10 cellular contexts compared by ENCODE assay signal in the genomic region with DNA sequence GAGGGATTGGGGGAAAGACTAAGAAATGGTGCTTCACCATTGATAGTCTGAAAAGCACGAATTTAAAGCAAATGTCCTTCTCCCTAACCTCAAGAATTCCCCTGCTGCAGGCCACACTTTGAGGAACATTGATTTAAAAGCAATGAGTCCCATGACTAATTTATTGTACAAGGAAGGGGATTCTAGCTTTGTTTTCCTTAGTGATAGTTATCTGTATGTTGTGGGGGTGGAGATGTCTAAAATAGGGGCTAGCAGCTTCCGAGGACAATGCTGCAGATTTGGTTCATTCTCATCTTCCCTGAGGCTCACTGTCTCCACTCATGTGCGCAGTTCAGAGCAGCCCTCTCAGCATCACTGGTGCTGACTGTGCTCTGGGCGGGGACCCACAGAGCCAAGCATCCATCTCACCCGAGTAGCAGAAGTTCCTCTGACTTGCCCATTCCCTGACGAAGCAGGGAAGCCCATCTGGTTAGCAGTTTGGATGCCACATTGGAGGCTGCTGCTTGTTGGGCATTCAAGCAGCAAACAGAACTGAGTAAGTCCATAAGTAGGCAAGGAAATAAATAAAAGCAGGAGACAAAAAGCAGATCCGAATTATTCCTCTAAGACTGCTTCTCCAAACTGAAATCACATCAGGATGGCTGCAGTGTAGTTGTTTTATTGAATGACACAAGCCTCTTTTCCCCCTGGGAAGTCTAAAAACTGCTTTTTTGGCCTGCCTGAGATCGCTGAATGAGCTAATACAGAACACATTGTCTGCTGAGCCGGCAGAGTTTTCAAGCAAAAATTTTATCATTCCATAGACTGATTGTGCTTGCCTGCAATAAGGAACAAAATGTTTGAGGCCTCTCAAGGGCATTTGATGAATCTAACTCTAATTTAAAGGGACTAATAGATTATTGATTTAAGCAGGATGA.
DNase-seq lines count a peak whose midpoint lies in the region; TF ChIP-seq lines count a peak whose summit lies in the region.
"Had no signal": no experiment of that assay in that cellular context is flagged by ENCODE, and none has a peak within 500 bp of the region (broad histone marks: within the 10 kb centered on the region; RNA-seq: fewer than 3 reads in every experiment).

No MANE protein-coding gene starts in this region.

- CTCF ChIA-PET in HEK293T (lab: Yijun Ruan, JAX): interaction anchor here (0.6 to 0.8 kb wide), 2 partner anchors 13 to 86 kb away, joined by 3 to 4 read pairs; no protein-coding TSS in a partner anchor

- peak overlapping the region; percentile 12 for H3K27ac ChIP-seq in caudate nucleus (ENCODE audit: low read depth, low read length)

- DNase-seq in HEK293T (ENCODE audit: extremely low spot score): peak; percentile 33
- DNase-seq in caudate nucleus (lab: John Stamatoyannopoulos, UW): peak in 28 of 61 donors; percentile 3 to 59 (median 34)
- peak; percentile 56 for DNase-seq in kidney tubule cell (ENCODE audit: low spot score)
- DNase-seq in superior temporal gyrus (ENCODE audit: extremely low spot score): peak; percentile 68
- no peak for DNase-seq in SHP77 treated with DMSO at 0.1 percent for 48 hours (lab: John Stamatoyannopoulos, UW)
- no peak for DNase-seq in stimulated activated naive CD4-positive, alpha-beta T cell treated with Interleukin-2 at 50 U/mL for 16 hours (lab: John Stamatoyannopoulos, UW)
- no peak for DNase-seq in GF-D8 (lab: John Stamatoyannopoulos, UW)
- DNase-seq in activated T-cell treated with anti-CD3 and anti-CD28 coated beads, Interleukin-2, amount 50 U/mL, for 1 hour: no peak
- DNase-seq: activated effector memory CD4-positive, alpha-beta T cell treated with anti-CD3 and anti-CD28 coated beads, Interleukin-2, amount 50 U/mL, for 16 hours; SW 1271 had no signal

- POLR2A ChIA-PET in HEK293T (lab: Yijun Ruan, JAX): interaction anchor here (1.0 kb wide), 1 partner anchor 28 kb away, joined by 4 read pairs; a partner anchor contains a TSS

TF ChIP-seq in HEK293T, 16 proteins besides CTCF, POLR2A, EP300 and RAD21:
- TF ChIP-seq CTBP1 (IDR thresholded peaks at IDR 0.05; ENCODE audit: borderline replicate concordance): no peak
- TF ChIP-seq ZNF384 (IDR thresholded peaks at IDR 0.05): no peak
- TF ChIP-seq ELF4 (IDR thresholded peaks at IDR 0.05): no peak
- no peak for TF ChIP-seq SP1 (IDR thresholded peaks at IDR 0.05)
- TF ChIP-seq FOXA1 (IDR thresholded peaks at IDR 0.05): no peak
- TF ChIP-seq TARDBP (IDR thresholded peaks at IDR 0.05): no peak
- no peak for TF ChIP-seq NFRKB (IDR thresholded peaks at IDR 0.05)
- no peak for TF ChIP-seq L3MBTL2 (conservative IDR thresholded peaks at IDR 0.05)
- TF ChIP-seq HDGF (IDR thresholded peaks at IDR 0.05; ENCODE audit: borderline replicate concordance): no peak
- TF ChIP-seq BHLHE40 (IDR thresholded peaks at IDR 0.05; ENCODE audit: borderline replicate concordance): no peak
- TF ChIP-seq, protein P1, sequence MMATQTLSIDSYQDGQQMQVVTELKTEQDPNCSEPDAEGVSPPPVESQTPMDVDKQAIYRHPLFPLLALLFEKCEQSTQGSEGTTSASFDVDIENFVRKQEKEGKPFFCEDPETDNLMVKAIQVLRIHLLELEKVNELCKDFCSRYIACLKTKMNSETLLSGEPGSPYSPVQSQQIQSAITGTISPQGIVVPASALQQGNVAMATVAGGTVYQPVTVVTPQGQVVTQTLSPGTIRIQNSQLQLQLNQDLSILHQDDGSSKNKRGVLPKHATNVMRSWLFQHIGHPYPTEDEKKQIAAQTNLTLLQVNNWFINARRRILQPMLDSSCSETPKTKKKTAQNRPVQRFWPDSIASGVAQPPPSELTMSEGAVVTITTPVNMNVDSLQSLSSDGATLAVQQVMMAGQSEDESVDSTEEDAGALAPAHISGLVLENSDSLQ (IDR thresholded peaks at IDR 0.05): no peak
- TF ChIP-seq LEF1 (IDR thresholded peaks at IDR 0.05; ENCODE audit: borderline replicate concordance): no peak
- no peak for TF ChIP-seq FOXM1 (IDR thresholded peaks at IDR 0.05; ENCODE audit: borderline replicate concordance)
- no peak for TF ChIP-seq SUZ12 (IDR thresholded peaks at IDR 0.05)
- TF ChIP-seq FOXK2 (IDR thresholded peaks at IDR 0.05): no peak
- no peak for TF ChIP-seq ARNT (IDR thresholded peaks at IDR 0.05)
TF ChIP-seq in HEK293T: peak in this region for 0.

Comparison
In these comparisons a context has a peak if more than half of its experiments do, and no peak if none do; other contexts are left out.
1. DNase-seq: peak in HEK293T (single experiment), kidney tubule cell (single experiment) and superior temporal gyrus (single experiment); none in SHP77 treated with DMSO at 0.1 percent for 48 hours (single experiment), stimulated activated naive CD4-positive, alpha-beta T cell treated with Interleukin-2 at 50 U/mL for 16 hours (single experiment), GF-D8 (single experiment) and activated T-cell treated with anti-CD3 and anti-CD28 coated beads, Interleukin-2, amount 50 U/mL, for 1 hour (single experiment).